In the genomic region with DNA sequence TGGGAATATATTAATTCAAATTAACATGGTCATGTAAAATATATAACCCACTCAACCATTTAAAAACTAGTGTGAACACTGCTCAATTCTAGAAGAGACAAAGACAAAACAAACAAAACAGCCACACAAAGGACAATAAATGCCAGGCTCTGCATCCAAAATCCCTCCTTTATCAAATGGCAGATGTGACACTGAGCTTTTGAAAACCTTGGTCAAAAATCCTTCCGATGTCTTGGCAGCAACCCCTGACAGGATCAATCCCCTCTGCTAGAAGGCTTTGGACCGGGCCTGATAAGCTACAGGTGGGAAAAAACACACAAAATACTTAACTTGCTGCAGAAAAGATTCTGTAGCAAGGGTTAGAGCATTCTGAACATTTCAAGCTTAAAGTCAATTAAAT, we compare ENCODE assay signal across 17 cellular contexts.
"Had no signal": no experiment of that assay in that cellular context is flagged by ENCODE, and none has a peak within 500 bp of the region (broad histone marks: within the 10 kb centered on the region; RNA-seq: fewer than 3 reads in every experiment).

No MANE protein-coding gene starts in this region.

- ATAC-seq: foreskin keratinocyte, left colon, left ventricle myocardium superior, natural killer cell, right cardiac atrium had no signal

- FAIRE-seq: colon, endothelial cell of umbilical vein, kidney, small intestine had no signal

- DNase-seq: erythroblast; foreskin keratinocyte; kidney; left colon; left ventricle myocardium superior; natural killer cell; ovary; right cardiac atrium; small intestine; stimulated activated CD4-positive, alpha-beta T cell treated with anti-CD3 and anti-CD28 coated beads, Interleukin-12 subunit alpha, Interleukin-12 subunit beta, amount 100 ng/mL, for 4 hours; stimulated activated CD4-positive, alpha-beta T cell treated with anti-CD3 and anti-CD28 coated beads, Interleukin-2, amount 100 ng/mL, for 48 hours; stimulated activated naive CD4-positive, alpha-beta T cell treated with Interleukin-2 at 50 U/mL for 16 hours; trophoblast cell had no signal

- H3K27ac ChIP-seq: foreskin keratinocyte, hepatocyte, ovary, thoracic aorta had no signal
